In genomic region chr11:2755071-2755470, GRCh38 we compare ENCODE assay signal across 1 cellular context.
TF ChIP-seq lines count a peak whose summit lies in the region.

No MANE protein-coding gene starts in this region.

TF ChIP-seq in HepG2, 621 proteins besides CTCF, POLR2A, EP300 and RAD21 (continued from another document and continues in another):
- no peak for TF ChIP-seq NFAT5 (CRISPR knock-in tag; IDR thresholded peaks at IDR 0.05)
- TF ChIP-seq FOXK2 (IDR thresholded peaks at IDR 0.05): no peak
- no peak for TF ChIP-seq ATF6 (CRISPR knock-in tag; conservative IDR thresholded peaks at IDR 0.05)
- TF ChIP-seq ZNF367 (CRISPR knock-in tag; IDR thresholded peaks at IDR 0.05; ENCODE audit: borderline replicate concordance): no peak
- no peak for TF ChIP-seq ZNF33B (CRISPR knock-in tag; IDR thresholded peaks at IDR 0.05)
- TF ChIP-seq MTA3 (CRISPR knock-in tag; IDR thresholded peaks at IDR 0.05): no peak
- no peak for TF ChIP-seq ZNF136 (CRISPR knock-in tag; IDR thresholded peaks at IDR 0.05; ENCODE audit: low read depth)
- no peak for TF ChIP-seq ARID5B (CRISPR knock-in tag; IDR thresholded peaks at IDR 0.05)
- TF ChIP-seq REPIN1 (CRISPR knock-in tag; IDR thresholded peaks at IDR 0.05; ENCODE audit: borderline replicate concordance, low read depth): no peak
- TF ChIP-seq NR3C1 (CRISPR knock-in tag; IDR thresholded peaks at IDR 0.05): no peak
- TF ChIP-seq ZNF766 (CRISPR knock-in tag; IDR thresholded peaks at IDR 0.05; ENCODE audit: borderline replicate concordance): no peak
- no peak for TF ChIP-seq ELK4 (CRISPR knock-in tag; IDR thresholded peaks at IDR 0.05; ENCODE audit: borderline replicate concordance)
- TF ChIP-seq GPN1 (CRISPR knock-in tag; IDR thresholded peaks at IDR 0.05; ENCODE audit: borderline replicate concordance): no peak
- TF ChIP-seq ZNF276 (CRISPR knock-in tag; IDR thresholded peaks at IDR 0.05; ENCODE audit: low read depth): no peak
- no peak for TF ChIP-seq GLI4 (CRISPR knock-in tag; IDR thresholded peaks at IDR 0.05; ENCODE audit: borderline replicate concordance)
- TF ChIP-seq CBFB (CRISPR knock-in tag; IDR thresholded peaks at IDR 0.05): no peak
- TF ChIP-seq MAF1 (CRISPR knock-in tag; IDR thresholded peaks at IDR 0.05; ENCODE audit: borderline replicate concordance): no peak
- TF ChIP-seq ATF3 (CRISPR knock-in tag; IDR thresholded peaks at IDR 0.05): no peak
- no peak for TF ChIP-seq ZNF589 (CRISPR knock-in tag; conservative IDR thresholded peaks at IDR 0.05)
- TF ChIP-seq MZF1 (CRISPR knock-in tag; IDR thresholded peaks at IDR 0.05; ENCODE audit: borderline replicate concordance): no peak
- TF ChIP-seq ZIK1 (CRISPR knock-in tag; IDR thresholded peaks at IDR 0.05; ENCODE audit: borderline replicate concordance, low read depth): no peak
- TF ChIP-seq PAXIP1 (CRISPR knock-in tag; conservative IDR thresholded peaks at IDR 0.05): no peak
- no peak for TF ChIP-seq ZNF691 (CRISPR knock-in tag; IDR thresholded peaks at IDR 0.05; ENCODE audit: borderline replicate concordance, low read depth)
- no peak for TF ChIP-seq ZSCAN29 (CRISPR knock-in tag; conservative IDR thresholded peaks at IDR 0.05)
- TF ChIP-seq RARA (CRISPR knock-in tag; IDR thresholded peaks at IDR 0.05): peak; percentile 40; the same call in 1 of the 2 replicates
- TF ChIP-seq NR2F6 (IDR thresholded peaks at IDR 0.05): no peak
- 0 out of 2 replicates have a peak, but pooled peaks have one; percentile 7 for TF ChIP-seq NR2F6 (CRISPR knock-in tag; IDR thresholded peaks at IDR 0.05)
- TF ChIP-seq MEIS1 (CRISPR knock-in tag; IDR thresholded peaks at IDR 0.05; ENCODE audit: borderline replicate concordance): no peak
- no peak for TF ChIP-seq ZNF30 (CRISPR knock-in tag; IDR thresholded peaks at IDR 0.05)
- TF ChIP-seq ZNF513 (CRISPR knock-in tag; conservative IDR thresholded peaks at IDR 0.05): no peak
- TF ChIP-seq ZNF441 (CRISPR knock-in tag; IDR thresholded peaks at IDR 0.05; ENCODE audit: borderline replicate concordance): no peak
- TF ChIP-seq FOXP1 (IDR thresholded peaks at IDR 0.05): peak; percentile 67; the same call in 1 of the 2 replicates
- TF ChIP-seq FOXP1 (CRISPR knock-in tag; IDR thresholded peaks at IDR 0.05): peak; percentile 57
- TF ChIP-seq BHLHE40 (IDR thresholded peaks at IDR 0.05; ENCODE audit: low read length): peak; percentile 35; the same call in 1 of the 2 replicates
- TF ChIP-seq ZFY (CRISPR knock-in tag; IDR thresholded peaks at IDR 0.05): no peak
- peak; percentile 63 for TF ChIP-seq FOXP4 (CRISPR knock-in tag; IDR thresholded peaks at IDR 0.05)
- TF ChIP-seq ZNF619 (CRISPR knock-in tag; IDR thresholded peaks at IDR 0.05): no peak
- no peak for TF ChIP-seq HIVEP1 (CRISPR knock-in tag; IDR thresholded peaks at IDR 0.05)
